15 cellular contexts compared by ENCODE assay signal in the genomic region with DNA sequence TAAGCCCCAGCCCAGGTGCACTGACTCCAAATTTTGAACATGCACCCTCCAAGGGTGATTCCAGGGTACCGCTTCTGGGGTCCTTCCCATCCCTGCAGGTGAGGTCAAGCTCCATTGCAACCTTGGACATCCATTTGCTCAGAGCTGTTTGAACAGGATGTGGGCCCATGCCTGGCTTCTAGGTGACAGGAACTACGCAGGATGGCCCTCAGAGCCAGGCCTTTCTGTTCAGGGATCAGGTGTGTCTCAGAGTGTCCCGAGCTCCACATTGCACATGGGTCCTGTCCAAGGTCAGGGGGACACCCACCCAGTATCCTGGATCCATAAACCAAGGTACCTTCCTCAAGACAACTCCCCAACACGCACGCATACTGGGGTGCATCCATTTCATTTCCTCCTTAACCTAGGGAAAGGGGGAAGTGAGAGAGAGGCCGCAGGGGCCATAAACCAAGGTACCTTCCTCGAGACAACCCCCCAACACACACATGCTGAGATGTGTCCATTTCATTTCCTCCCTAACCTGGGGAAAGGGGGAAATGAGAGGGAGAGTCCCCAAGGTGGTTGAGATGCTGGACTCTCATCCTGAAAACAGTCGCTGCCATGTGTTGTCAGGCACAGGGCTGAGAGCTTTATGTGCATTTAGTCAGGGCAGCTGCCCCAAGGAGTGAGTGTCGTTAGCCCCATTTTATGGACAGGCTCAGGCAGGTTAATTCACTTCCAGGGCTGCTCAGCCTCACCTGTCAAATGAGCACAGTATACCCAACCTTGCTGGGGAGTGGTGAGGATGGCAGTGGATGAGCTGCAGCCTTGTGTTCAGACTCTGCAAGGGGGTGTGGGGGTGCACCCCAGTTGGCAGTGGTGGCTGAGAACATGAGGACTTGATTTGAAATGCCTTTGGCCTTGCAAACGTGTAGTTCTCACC. TPM values are rescaled to one million over a fixed set of nuclear protein-coding genes. Genes with fewer than 3 reads are reported as not detected.
DNase-seq lines count a peak whose midpoint lies in the region; ATAC-seq and TF ChIP-seq lines count a peak whose summit lies in the region.
"Had no signal": no experiment of that assay in that cellular context is flagged by ENCODE, and none has a peak within 500 bp of the region (broad histone marks: within the 10 kb centered on the region; RNA-seq: fewer than 3 reads in every experiment).

No MANE protein-coding gene starts in this region.

- ATAC-seq in esophagus mucosa (peak; percentile 4), GM18909 (IDR thresholded peaks at IDR 0.05; ENCODE audit: poor library complexity, unreplicated experiment) (no peak)
- ATAC-seq in stimulated activated memory B cell treated with anti-CD40 and anti-IgM and Interleukin-4, amounts not matched to agents 10 μg/mL and 1 μg/mL and 100 μg/mL, for 72 hours: no peak
- ATAC-seq: activated T-helper 17 cell treated with anti-CD3 and anti-CD28 coated beads, Interleukin-2, amount 50 U/mL, for 72 hours; T-cell had no signal

- no peaks in the 10 kb centered on the region for H3K9me3 Mint-ChIP-seq in T-helper 1 cell treated with Interleukin-12 subunit alpha and Interleukin-12 subunit beta and Interleukin-4 antibody, amounts not matched to agents 30 μg/mL and 1 μg/mL, for 36 hours
- no peaks in the 10 kb centered on the region for H3K9me3 Mint-ChIP-seq in stimulated activated memory B cell treated with anti-CD40 and anti-IgM and Interleukin-4, amounts not matched to agents 10 μg/mL and 1 μg/mL and 100 μg/mL, for 72 hours
- H3K9me3 Mint-ChIP-seq: activated CD4-positive, alpha-beta T cell treated with anti-CD3 and anti-CD28 coated beads, Interleukin-2, amount 10 ng/mL, durations not matched to agents 7 days and 5 days; activated T-helper 17 cell treated with anti-CD3 and anti-CD28 coated beads, Interleukin-2, amount 50 U/mL, for 72 hours; T-cell had no signal

- no peak overlapping the region for H2AFZ ChIP-seq in OCI-LY1 (ENCODE audit: low read length)
- H2AFZ ChIP-seq: parathyroid adenoma had no signal

- H3K4me2 ChIP-seq in OCI-LY1 (ENCODE audit: low read length): peak overlapping the region; percentile 93

- H3K9me2 ChIP-seq in OCI-LY1 (ENCODE audit: low read depth, low read length): no peaks in the 10 kb centered on the region

- no peaks in the 10 kb centered on the region for H3K27me3 Mint-ChIP-seq in T-helper 1 cell treated with Interleukin-12 subunit alpha and Interleukin-12 subunit beta and Interleukin-4 antibody, amounts not matched to agents 30 μg/mL and 1 μg/mL, for 36 hours (ENCODE audit: low read depth)
- no peaks in the 10 kb centered on the region for H3K27me3 Mint-ChIP-seq in stimulated activated memory B cell treated with anti-CD40 and anti-IgM and Interleukin-4, amounts not matched to agents 10 μg/mL and 1 μg/mL and 100 μg/mL, for 72 hours
- H3K27me3 Mint-ChIP-seq: activated CD4-positive, alpha-beta T cell treated with anti-CD3 and anti-CD28 coated beads, Interleukin-2, amount 10 ng/mL, durations not matched to agents 7 days and 5 days; activated T-helper 17 cell treated with anti-CD3 and anti-CD28 coated beads, Interleukin-2, amount 50 U/mL, for 72 hours; T-cell had no signal

- peak overlapping the region; percentile 72 for H3K4me3 Mint-ChIP-seq in T-helper 1 cell treated with Interleukin-12 subunit alpha and Interleukin-12 subunit beta and Interleukin-4 antibody, amounts not matched to agents 30 μg/mL and 1 μg/mL, for 36 hours
- H3K4me3 Mint-ChIP-seq in stimulated activated memory B cell treated with anti-CD40 and anti-IgM and Interleukin-4, amounts not matched to agents 10 μg/mL and 1 μg/mL and 100 μg/mL, for 72 hours: peak overlapping the region; percentile 32

- DNase-seq in T-helper 1 cell: no peak
- DNase-seq in glomerular visceral epithelial cell (ENCODE audit: extremely low spot score): no peak
- no peak for DNase-seq in stimulated activated naive CD4-positive, alpha-beta T cell (lab: John Stamatoyannopoulos, UW)
- DNase-seq: activated CD4-positive, alpha-beta T cell treated with anti-CD3 and anti-CD28 coated beads, Interleukin-2, amount 10 ng/mL, durations not matched to agents 7 days and 5 days; aorta; Kasumi-1; T-cell; thyroid gland had no signal

- peaks cover under 1% of the 10 kb centered on the region for H3K36me3 Mint-ChIP-seq in T-helper 1 cell treated with Interleukin-12 subunit alpha and Interleukin-12 subunit beta and Interleukin-4 antibody, amounts not matched to agents 30 μg/mL and 1 μg/mL, for 36 hours (ENCODE audit: low read depth)
- H3K36me3 Mint-ChIP-seq in stimulated activated memory B cell treated with anti-CD40 and anti-IgM and Interleukin-4, amounts not matched to agents 10 μg/mL and 1 μg/mL and 100 μg/mL, for 72 hours: peaks cover 11% of the 10 kb centered on the region

- H4K20me1 ChIP-seq in OCI-LY1 (ENCODE audit: insufficient read depth, low read length): no peaks in the 10 kb centered on the region

- H3K4me3 ChIP-seq in OCI-LY1 (ENCODE audit: low read depth, low read length, poor library complexity, severe bottlenecking): peak overlapping the region; percentile 90
- H3K4me3 ChIP-seq: thyroid gland had no signal

- no peak overlapping the region for H3K27ac Mint-ChIP-seq in T-helper 1 cell treated with Interleukin-12 subunit alpha and Interleukin-12 subunit beta and Interleukin-4 antibody, amounts not matched to agents 30 μg/mL and 1 μg/mL, for 36 hours
- H3K27ac Mint-ChIP-seq in stimulated activated memory B cell treated with anti-CD40 and anti-IgM and Interleukin-4, amounts not matched to agents 10 μg/mL and 1 μg/mL and 100 μg/mL, for 72 hours: peak overlapping the region; percentile 24

- H3K4me1 Mint-ChIP-seq in T-helper 1 cell treated with Interleukin-12 subunit alpha and Interleukin-12 subunit beta and Interleukin-4 antibody, amounts not matched to agents 30 μg/mL and 1 μg/mL, for 36 hours (ENCODE audit: low read depth): peaks cover 29% of the 10 kb centered on the region
- H3K4me1 Mint-ChIP-seq in stimulated activated memory B cell treated with anti-CD40 and anti-IgM and Interleukin-4, amounts not matched to agents 10 μg/mL and 1 μg/mL and 100 μg/mL, for 72 hours: peaks cover 67% of the 10 kb centered on the region

- H3K27ac ChIP-seq in OCI-LY1 (ENCODE audit: low read depth, low read length, poor library complexity, severe bottlenecking): peak overlapping the region; percentile 88
- H3K27ac ChIP-seq: parathyroid adenoma, thyroid gland had no signal

- H3K9ac ChIP-seq in OCI-LY1 (ENCODE audit: low read length): no peak overlapping the region; the same call in 1 of the 2 replicates
- H3K9ac ChIP-seq: parathyroid adenoma had no signal

- H3K4me1 ChIP-seq in OCI-LY1 (ENCODE audit: insufficient read depth, low read length, severe bottlenecking): peaks cover 60% of the 10 kb centered on the region
- H3K4me1 ChIP-seq: parathyroid adenoma had no signal

- no peaks in the 10 kb centered on the region for H3F3A ChIP-seq in OCI-LY1 (ENCODE audit: insufficient read depth, low read length)

- TF ChIP-seq CTCF in OCI-LY1 (IDR thresholded peaks at IDR 0.05; ENCODE audit: low read length): no peak

- H3K36me3 ChIP-seq in OCI-LY1 (ENCODE audit: insufficient read depth, low read length): peaks cover 9% of the 10 kb centered on the region; the same call in 1 of the 2 replicates

- no peaks in the 10 kb centered on the region for H3K79me2 ChIP-seq in OCI-LY1 (ENCODE audit: insufficient read depth, low read length)

- no peaks in the 10 kb centered on the region for H3K27me3 ChIP-seq in OCI-LY1 (ENCODE audit: insufficient read depth, low read length)
- H3K27me3 ChIP-seq: thyroid gland had no signal

- no peaks in the 10 kb centered on the region for H3K9me3 ChIP-seq in OCI-LY1 (ENCODE audit: low read length)
- H3K9me3 ChIP-seq: thyroid gland had no signal

RNA-seq across cellular contexts. Expression of gene SLC66A1, which starts 2.1 kb away (rescaled TPM):
- 6.9 TPM for total RNA-seq in esophagus mucosa

RNA-seq across cellular contexts. Expression of gene AKR7A2, which starts 2.3 kb away (rescaled TPM):
- 50.2 TPM for total RNA-seq in esophagus mucosa

RNA-seq across cellular contexts. Expression of gene AKR7A3, which starts 25.7 kb away (rescaled TPM):
- total RNA-seq in esophagus mucosa: 0.88 TPM
